ENCODE assay signal across 12 cellular contexts in the genomic region with DNA sequence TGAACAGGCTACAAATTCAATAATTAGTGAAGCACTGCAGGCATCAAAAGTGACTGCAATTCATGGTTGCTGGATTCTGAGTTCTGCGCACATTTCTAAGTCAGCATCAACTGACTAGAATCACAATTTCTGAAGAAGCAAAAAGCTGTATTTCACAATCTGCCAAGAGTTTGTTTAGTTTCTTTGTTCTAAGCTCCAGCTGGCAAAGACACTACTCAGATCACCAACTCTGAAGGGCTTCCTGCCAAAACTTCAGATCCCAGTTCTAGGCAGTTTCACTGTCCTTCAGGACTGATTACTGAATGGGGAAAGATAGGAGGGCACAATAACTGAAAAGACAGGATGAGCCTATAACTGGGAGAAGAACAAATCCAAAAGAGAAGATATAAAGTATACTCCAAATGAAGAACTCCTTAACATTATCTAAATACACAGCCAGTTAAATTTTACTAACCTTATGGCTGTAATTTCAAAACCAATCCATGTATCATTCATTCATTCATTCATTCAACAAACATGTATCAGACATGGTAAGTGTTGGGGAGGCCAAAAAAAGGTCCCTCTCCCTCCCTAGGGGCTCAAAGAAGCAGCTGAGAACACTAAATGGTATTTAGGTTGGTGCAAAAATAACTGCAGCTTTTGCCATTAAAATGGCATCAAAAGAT. TPM values are rescaled to one million over a fixed set of nuclear protein-coding genes. Genes with fewer than 3 reads are reported as not detected.
DNase-seq lines count a peak whose midpoint lies in the region; ATAC-seq, FAIRE-seq and TF ChIP-seq lines count a peak whose summit lies in the region.
"Had no signal": no experiment of that assay in that cellular context is flagged by ENCODE, and none has a peak within 500 bp of the region (broad histone marks: within the 10 kb centered on the region; RNA-seq: fewer than 3 reads in every experiment).

No MANE protein-coding gene starts in this region.

- H3K36me3 Mint-ChIP-seq in mesothelial cell of epicardium: peaks cover 5% of the 10 kb centered on the region
- H3K36me3 Mint-ChIP-seq: CD4-positive, alpha-beta memory T cell; IgD-negative memory B cell had no signal

- H3K4me1 ChIP-seq in A549 (peaks cover 60% of the 10 kb centered on the region), PC-3 (ENCODE audit: insufficient read depth, low read length) (peaks cover 13% of the 10 kb centered on the region)

- H3K36me3 ChIP-seq in PC-3 (ENCODE audit: low read depth, low read length): peaks cover 8% of the 10 kb centered on the region

- H4K20me1 ChIP-seq in PC-3 (ENCODE audit: low read length): peaks cover 84% of the 10 kb centered on the region

- H3K9me3 Mint-ChIP-seq in mesothelial cell of epicardium: no peaks in the 10 kb centered on the region

- H3K27me3 Mint-ChIP-seq in mesothelial cell of epicardium (ENCODE audit: low read depth): no peaks in the 10 kb centered on the region

- BruUV-seq in PC-3 (replicated peaks; lab: Mats Ljungman, UMichigan): no TSS peak

- H3K9me2 ChIP-seq in PC-3 (replicated peaks; ENCODE audit: low read length): no peaks in the 10 kb centered on the region

- H3K9ac ChIP-seq in PC-3 (ENCODE audit: low read length): no peak overlapping the region
- H3K9ac ChIP-seq: parathyroid adenoma had no signal

- H3K4me1 Mint-ChIP-seq in mesothelial cell of epicardium: peaks cover 44% of the 10 kb centered on the region
- H3K4me1 Mint-ChIP-seq: IgD-negative memory B cell had no signal

- TF ChIP-seq RAD21 in A549 (conservative IDR thresholded peaks at IDR 0.05 in 1 of 2, IDR thresholded peaks at IDR 0.05 in 1 of 2): no peak

- H3F3A ChIP-seq in PC-3 (ENCODE audit: low read length, unreplicated experiment): no peaks in the 10 kb centered on the region

- H3K9me3 ChIP-seq in A549: no peaks in the 10 kb centered on the region
- no peaks in the 10 kb centered on the region for H3K9me3 ChIP-seq in PC-3 (ENCODE audit: low read length)

- intact Hi-C loops in PC-3 (cut with micrococcal nuclease): no loop called here

- no peak for TF ChIP-seq POLR2A in A549 (IDR thresholded peaks at IDR 0.05; ENCODE audit: low read length)

- no peak overlapping the region for H3K4me3 ChIP-seq in A549
- H3K4me3 ChIP-seq in PC-3 (ENCODE audit: low read length): no peak overlapping the region

- H3K27me3 ChIP-seq in PC-3 (ENCODE audit: low read length): no peaks in the 10 kb centered on the region

- no peak overlapping the region for H2AFZ ChIP-seq in PC-3 (ENCODE audit: low read length)
- H2AFZ ChIP-seq: parathyroid adenoma had no signal

- peaks cover 99% of the 10 kb centered on the region for H3K79me2 ChIP-seq in PC-3 (ENCODE audit: low read length)
- H3K79me2 ChIP-seq: parathyroid adenoma had no signal

- H3K27ac ChIP-seq in A549 (no peak overlapping the region), PC-3 (ENCODE audit: low read length) (no peak overlapping the region)
- H3K27ac ChIP-seq: parathyroid adenoma had no signal

- POLR2A ChIA-PET in A549 (lab: Yijun Ruan, JAX): interaction anchor here (2.9 kb wide), 1 partner anchor 17 kb away, joined by 9 read pairs; a partner anchor contains a TSS
- POLR2A ChIA-PET in PC-3 (lab: Charles Lee; ENCODE audit: unreplicated experiment): no interaction called here

- CTCF ChIA-PET in A549 (lab: Yijun Ruan, JAX) (interaction anchor here (1.0 to 1.5 kb wide), 5 partner anchors 9 to 238 kb away, joined by 3 to 5 read pairs (median 4); no protein-coding TSS in a partner anchor), PC-3 (lab: Charles Lee) (no interaction called here)

- H3K4me3 Mint-ChIP-seq in mesothelial cell of epicardium: no peak overlapping the region
- H3K4me3 Mint-ChIP-seq: CD4-positive, alpha-beta memory T cell; IgD-negative memory B cell had no signal

- ATAC-seq in A549 (peak; percentile 47 to 68; a peak in 3 of 6 replicates), PC-3 (peak; percentile 79), HG03196 (IDR thresholded peaks at IDR 0.05; ENCODE audit: unreplicated experiment) (no peak)
- no peak for ATAC-seq in activated CD4-positive, CD25-positive, alpha-beta regulatory T cell treated with anti-CD3 and anti-CD28 coated beads, Interleukin-2, amount 50 U/mL, for 24 hours

- peak overlapping the region; percentile 68 for H3K27ac Mint-ChIP-seq in mesothelial cell of epicardium
- H3K27ac Mint-ChIP-seq: CD4-positive, alpha-beta memory T cell; IgD-negative memory B cell had no signal

- TF ChIP-seq CTCF in A549 (IDR thresholded peaks at IDR 0.05): no peak
- no peak for TF ChIP-seq CTCF in PC-3 (conservative IDR thresholded peaks at IDR 0.05; ENCODE audit: low read depth, low read length)
- no peak for TF ChIP-seq CTCF in mesothelial cell of epicardium (IDR thresholded peaks at IDR 0.05; ENCODE audit: unreplicated experiment)

- DNase-seq in A549 (ENCODE audit: low read depth in 1 of 2, low spot score in 1 of 2): peak in 1 of 2 experiments; percentile 29
- DNase-seq in PC-3: peak; percentile 64
- DNase-seq in fibroblast of gingiva (ENCODE audit: low read depth): peak; percentile 89
- DNase-seq in mesothelial cell of epicardium (ENCODE audit: low spot score in 2 of 2, unreplicated experiment in 2 of 2): no peak
- no peak for DNase-seq in stimulated activated naive CD4-positive, alpha-beta T cell (lab: John Stamatoyannopoulos, UW)
- DNase-seq in activated effector memory CD4-positive, alpha-beta T cell treated with Interleukin-2 at 50 U/mL for 16 hours: no peak
- DNase-seq: amniotic stem cell; CD4-positive, alpha-beta memory T cell had no signal

- no peak for TF ChIP-seq EP300 in A549 (IDR thresholded peaks at IDR 0.05)

- FAIRE-seq in A549 (lab: Jason Lieb, UNC): no peak

- peak overlapping the region; percentile 29 for H3K4me2 ChIP-seq in A549
- no peak overlapping the region for H3K4me2 ChIP-seq in PC-3 (ENCODE audit: low read length)

- 94% methylated on average over 1 of the region's 1 CpG for WGBS in A549 (ENCODE audit: missing lambda C conversion rate)

TF ChIP-seq in A549, 52 proteins besides CTCF, POLR2A, EP300 and RAD21:
- TF ChIP-seq TP53 (CRISPR knock-in tag; IDR thresholded peaks at IDR 0.05): no peak
- no peak for TF ChIP-seq GATA3 (IDR thresholded peaks at IDR 0.05; ENCODE audit: borderline replicate concordance)
- peak; percentile 54 to 76 for TF ChIP-seq CEBPB (IDR thresholded peaks at IDR 0.05)

RNA-seq across cellular contexts. Expression of a gene that starts 17.1 kb away (rescaled TPM):
- 158 and 179 TPM in 2 replicates for polyA plus RNA-seq in A549 (2011; rRNA removed)
- polyA plus RNA-seq in A549 (2012; cell fraction: cytosol; rRNA removed): 40.7 and 44.6 TPM in 2 replicates
- polyA plus RNA-seq in A549 (2012; cell fraction: nucleus; rRNA removed): 35.6 and 48.6 TPM in 2 replicates
- 55.0 to 60.6 TPM (median 60.3 TPM) in 3 replicates for polyA plus RNA-seq in A549 (2017; fragmentation: RNase III; extraction: RNeasy Plus Mini Kit Qiagen cat#74134 plus additional on column Dnase treatment)
- polyA minus RNA-seq in A549 (2011; rRNA and poly(A)+ RNA removed): 136 and 137 TPM in 2 replicates
- total RNA-seq in PC-3 (2014; rRNA removed): 67.0 and 102 TPM in 2 replicates
- 147 to 159 TPM (median 154 TPM) in 3 replicates for total RNA-seq in mesothelial cell of epicardium
- total RNA-seq: CD4-positive, alpha-beta memory T cell had no signal
- polyA plus RNA-seq: CD4-positive, alpha-beta memory T cell; IgD-negative memory B cell had no signal

Comparison
In these comparisons a context has a peak if more than half of its experiments do, and no peak if none do; other contexts are left out.
1. ATAC-seq: peak in A549 (2 of 2) and PC-3 (single experiment); none in activated CD4-positive, CD25-positive, alpha-beta regulatory T cell treated with anti-CD3 and anti-CD28 coated beads, Interleukin-2, amount 50 U/mL, for 24 hours (0 of 2) and HG03196 (single experiment).
2. DNase-seq: peak in PC-3 (single experiment) and fibroblast of gingiva (single experiment); none in mesothelial cell of epicardium (0 of 2), stimulated activated naive CD4-positive, alpha-beta T cell (0 of 6) and activated effector memory CD4-positive, alpha-beta T cell treated with Interleukin-2 at 50 U/mL for 16 hours (single experiment).